Comparison of ENCODE assay signal across 34 cellular contexts in the genomic region with DNA sequence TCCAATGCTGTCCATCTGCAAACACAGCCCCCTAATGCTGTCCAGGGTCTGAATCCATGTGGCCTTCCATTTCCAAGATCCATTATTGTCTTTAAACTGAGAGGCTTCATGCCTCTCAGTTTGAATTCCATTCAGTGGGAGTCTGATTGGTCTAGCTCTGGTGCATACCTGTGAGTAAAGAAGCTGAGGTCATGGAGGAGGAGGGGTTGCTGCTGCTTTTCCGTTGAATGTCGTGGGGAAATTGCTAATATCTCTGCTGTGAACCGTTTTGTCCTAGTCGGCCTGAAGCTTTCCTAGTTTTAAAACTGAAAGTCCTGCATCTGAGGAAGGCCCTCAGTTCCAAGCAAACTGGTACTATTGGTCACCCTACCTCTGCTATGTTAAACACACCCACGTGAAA. TPM values are rescaled to one million over a fixed set of nuclear protein-coding genes. Genes with fewer than 3 reads are reported as not detected.
"Had no signal": no experiment of that assay in that cellular context is flagged by ENCODE, and none has a peak within 500 bp of the region (broad histone marks: within the 10 kb centered on the region; RNA-seq: fewer than 3 reads in every experiment).

No MANE protein-coding gene starts in this region.

- H3K27ac Mint-ChIP-seq: activated naive CD4-positive, alpha-beta T cell treated with anti-CD3 and anti-CD28 coated beads, Interleukin-2, amount 10 ng/mL, durations not matched to agents 7 days and 5 days; activated naive CD8-positive, alpha-beta T cell treated with anti-CD3 and anti-CD28 coated beads, Interleukin-2, amount 10 ng/mL, durations not matched to agents 7 days and 5 days; activated T-cell treated with anti-CD3 and anti-CD28 coated beads, Interleukin-2, amount 50 U/mL, for 24 hours; brain; T-helper 2 cell treated with Interferon-gamma antibody and Interleukin-4, amounts not matched to agents 5 μg/mL and 100 μg/mL, for 36 hours had no signal

- H3K9me3 ChIP-seq: ascending aorta, spleen, thoracic aorta, uterus had no signal

- DNase-seq: activated CD4-positive, alpha-beta T cell treated with anti-CD3 and anti-CD28 coated beads for 48 hours; activated CD4-positive, alpha-beta T cell treated with anti-CD3 and anti-CD28 coated beads, Interleukin-2, amount 50 U/mL, for 48 hours; activated CD8-positive, alpha-beta memory T cell treated with anti-CD3 and anti-CD28 coated beads, Interleukin-2, amount 50 U/mL, for 48 hours; activated gamma-delta T cell; activated naive CD4-positive, alpha-beta T cell treated with anti-CD3 and anti-CD28 coated beads, Interleukin-2, amount 10 ng/mL, durations not matched to agents 7 days and 5 days; activated naive CD8-positive, alpha-beta T cell treated with anti-CD3 and anti-CD28 coated beads, Interleukin-2, amount 10 ng/mL, durations not matched to agents 7 days and 5 days; activated T-cell treated with anti-CD3 and anti-CD28 coated beads, Interleukin-2, amount 50 U/mL, for 24 hours; dorsolateral prefrontal cortex; effector memory CD4-positive, alpha-beta T cell; erythroblast; hippocampal formation; left cardiac atrium; mammary epithelial cell; midbrain; naive thymus-derived CD8-positive, alpha-beta T cell; posterior cingulate gyrus; right cardiac atrium; spleen; stimulated activated naive CD4-positive, alpha-beta T cell treated with Interleukin-2 at 50 U/mL for 16 hours; T-helper 1 cell; trophoblast cell; uterus had no signal

- H3K36me3 Mint-ChIP-seq: activated naive CD4-positive, alpha-beta T cell treated with anti-CD3 and anti-CD28 coated beads, Interleukin-2, amount 10 ng/mL, durations not matched to agents 7 days and 5 days; activated naive CD8-positive, alpha-beta T cell treated with anti-CD3 and anti-CD28 coated beads, Interleukin-2, amount 10 ng/mL, durations not matched to agents 7 days and 5 days; brain; naive thymus-derived CD8-positive, alpha-beta T cell had no signal

- H3K36me3 ChIP-seq: ascending aorta, cardiac muscle cell, spleen, thoracic aorta, uterus had no signal

- H3K27me3 Mint-ChIP-seq: brain had no signal

- FAIRE-seq: islet of Langerhans had no signal

- H3K4me3 Mint-ChIP-seq: activated naive CD4-positive, alpha-beta T cell treated with anti-CD3 and anti-CD28 coated beads, Interleukin-2, amount 10 ng/mL, durations not matched to agents 7 days and 5 days; activated naive CD8-positive, alpha-beta T cell treated with anti-CD3 and anti-CD28 coated beads, Interleukin-2, amount 10 ng/mL, durations not matched to agents 7 days and 5 days; activated T-cell treated with anti-CD3 and anti-CD28 coated beads, Interleukin-2, amount 50 U/mL, for 24 hours; brain; naive thymus-derived CD8-positive, alpha-beta T cell; T-helper 2 cell treated with Interferon-gamma antibody and Interleukin-4, amounts not matched to agents 5 μg/mL and 100 μg/mL, for 36 hours had no signal

- H3K4me1 ChIP-seq: ascending aorta, uterus had no signal

- H3K27ac ChIP-seq: ascending aorta, cardiac muscle cell, coronary artery, dorsolateral prefrontal cortex, spleen, thoracic aorta, uterus, VCaP had no signal

- H3K27me3 ChIP-seq: ascending aorta, cardiac muscle cell, dorsolateral prefrontal cortex, spleen, uterus had no signal

- H3K9me3 Mint-ChIP-seq: activated naive CD4-positive, alpha-beta T cell treated with anti-CD3 and anti-CD28 coated beads, Interleukin-2, amount 10 ng/mL, durations not matched to agents 7 days and 5 days; activated naive CD8-positive, alpha-beta T cell treated with anti-CD3 and anti-CD28 coated beads, Interleukin-2, amount 10 ng/mL, durations not matched to agents 7 days and 5 days; activated T-cell treated with anti-CD3 and anti-CD28 coated beads, Interleukin-2, amount 50 U/mL, for 24 hours; naive thymus-derived CD8-positive, alpha-beta T cell; T-helper 2 cell treated with Interferon-gamma antibody and Interleukin-4, amounts not matched to agents 5 μg/mL and 100 μg/mL, for 36 hours had no signal

- ATAC-seq: activated CD4-positive, CD25-positive, alpha-beta regulatory T cell treated with anti-CD3 and anti-CD28 coated beads, Interleukin-2, amount 50 U/mL, for 24 hours; left cardiac atrium; naive thymus-derived CD8-positive, alpha-beta T cell; right cardiac atrium had no signal

- H3K4me1 Mint-ChIP-seq: activated naive CD4-positive, alpha-beta T cell treated with anti-CD3 and anti-CD28 coated beads, Interleukin-2, amount 10 ng/mL, durations not matched to agents 7 days and 5 days; activated naive CD8-positive, alpha-beta T cell treated with anti-CD3 and anti-CD28 coated beads, Interleukin-2, amount 10 ng/mL, durations not matched to agents 7 days and 5 days; naive thymus-derived CD8-positive, alpha-beta T cell had no signal

- H3K4me3 ChIP-seq: ascending aorta, cardiac muscle cell, coronary artery, dorsolateral prefrontal cortex, spleen, thoracic aorta, uterus had no signal

RNA-seq across cellular contexts. Expression of a gene that starts 17.7 kb away (rescaled TPM):
- total RNA-seq: ascending aorta, cardiac muscle cell, fibroblast of lung, fibroblast of villous mesenchyme, right cardiac atrium had no signal
- polyA plus RNA-seq: cardiac muscle cell; fibroblast of lung; liver; naive thymus-derived CD8-positive, alpha-beta T cell; right cardiac atrium had no signal
